2 cellular contexts compared by ENCODE assay signal in genomic region chr3:69091389-69092029, GRCh38.
A peak's percentile ranks its signal among the peaks of the same experiment; 100 is the strongest.
TF ChIP-seq lines count a peak whose summit lies in the region.

No MANE protein-coding gene starts in this region.

TF ChIP-seq in liver, 16 proteins besides CTCF, POLR2A, EP300 and RAD21:
- no peak for TF ChIP-seq SP1 (IDR thresholded peaks at IDR 0.05)
- TF ChIP-seq JUND (IDR thresholded peaks at IDR 0.05): no peak
- TF ChIP-seq HNF4A (conservative IDR thresholded peaks at IDR 0.05): no peak
- TF ChIP-seq GABPA (IDR thresholded peaks at IDR 0.05 in 1 of 2, conservative IDR thresholded peaks at IDR 0.05 in 1 of 2): peak in 1 of 2 donors; percentile 23
- peak; percentile 80 for TF ChIP-seq NR2F2 (IDR thresholded peaks at IDR 0.05)
- TF ChIP-seq, protein P1, sequence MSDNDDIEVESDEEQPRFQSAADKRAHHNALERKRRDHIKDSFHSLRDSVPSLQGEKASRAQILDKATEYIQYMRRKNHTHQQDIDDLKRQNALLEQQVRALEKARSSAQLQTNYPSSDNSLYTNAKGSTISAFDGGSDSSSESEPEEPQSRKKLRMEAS (IDR thresholded peaks at IDR 0.05): no peak
- no peak for TF ChIP-seq RXRA (IDR thresholded peaks at IDR 0.05)

TF ChIP-seq in HepG2, 621 proteins besides CTCF, POLR2A, EP300 and RAD21:
- no peak for TF ChIP-seq ISX (CRISPR knock-in tag; conservative IDR thresholded peaks at IDR 0.05)
- no peak for TF ChIP-seq MLLT10 (CRISPR knock-in tag; IDR thresholded peaks at IDR 0.05)
- TF ChIP-seq, protein P2, sequence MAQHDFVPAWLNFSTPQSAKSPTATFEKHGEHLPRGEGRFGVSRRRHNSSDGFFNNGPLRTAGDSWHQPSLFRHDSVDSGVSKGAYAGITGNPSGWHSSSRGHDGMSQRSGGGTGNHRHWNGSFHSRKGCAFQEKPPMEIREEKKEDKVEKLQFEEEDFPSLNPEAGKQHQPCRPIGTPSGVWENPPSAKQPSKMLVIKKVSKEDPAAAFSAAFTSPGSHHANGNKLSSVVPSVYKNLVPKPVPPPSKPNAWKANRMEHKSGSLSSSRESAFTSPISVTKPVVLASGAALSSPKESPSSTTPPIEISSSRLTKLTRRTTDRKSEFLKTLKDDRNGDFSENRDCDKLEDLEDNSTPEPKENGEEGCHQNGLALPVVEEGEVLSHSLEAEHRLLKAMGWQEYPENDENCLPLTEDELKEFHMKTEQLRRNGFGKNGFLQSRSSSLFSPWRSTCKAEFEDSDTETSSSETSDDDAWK (CRISPR knock-in tag; IDR thresholded peaks at IDR 0.05): no peak
- TF ChIP-seq HDAC1 (CRISPR knock-in tag; IDR thresholded peaks at IDR 0.05): no peak
- TF ChIP-seq TBX3 (IDR thresholded peaks at IDR 0.05; ENCODE audit: borderline replicate concordance): no peak
- no peak for TF ChIP-seq ZBTB1 (CRISPR knock-in tag; IDR thresholded peaks at IDR 0.05; ENCODE audit: borderline replicate concordance)
- TF ChIP-seq CC2D1A (CRISPR knock-in tag; IDR thresholded peaks at IDR 0.05): no peak
- no peak for TF ChIP-seq PATZ1 (CRISPR knock-in tag; IDR thresholded peaks at IDR 0.05)
- no peak for TF ChIP-seq ZNF207 (IDR thresholded peaks at IDR 0.05; ENCODE audit: borderline replicate concordance)
- no peak for TF ChIP-seq HNF4A (CRISPR knock-in tag; IDR thresholded peaks at IDR 0.05)
- TF ChIP-seq MED1 (CRISPR knock-in tag; IDR thresholded peaks at IDR 0.05): no peak
- no peak for TF ChIP-seq YY1 (IDR thresholded peaks at IDR 0.05; ENCODE audit: insufficient read depth, insufficient replicate concordance, low read depth, low read length)
- TF ChIP-seq, protein P3, sequence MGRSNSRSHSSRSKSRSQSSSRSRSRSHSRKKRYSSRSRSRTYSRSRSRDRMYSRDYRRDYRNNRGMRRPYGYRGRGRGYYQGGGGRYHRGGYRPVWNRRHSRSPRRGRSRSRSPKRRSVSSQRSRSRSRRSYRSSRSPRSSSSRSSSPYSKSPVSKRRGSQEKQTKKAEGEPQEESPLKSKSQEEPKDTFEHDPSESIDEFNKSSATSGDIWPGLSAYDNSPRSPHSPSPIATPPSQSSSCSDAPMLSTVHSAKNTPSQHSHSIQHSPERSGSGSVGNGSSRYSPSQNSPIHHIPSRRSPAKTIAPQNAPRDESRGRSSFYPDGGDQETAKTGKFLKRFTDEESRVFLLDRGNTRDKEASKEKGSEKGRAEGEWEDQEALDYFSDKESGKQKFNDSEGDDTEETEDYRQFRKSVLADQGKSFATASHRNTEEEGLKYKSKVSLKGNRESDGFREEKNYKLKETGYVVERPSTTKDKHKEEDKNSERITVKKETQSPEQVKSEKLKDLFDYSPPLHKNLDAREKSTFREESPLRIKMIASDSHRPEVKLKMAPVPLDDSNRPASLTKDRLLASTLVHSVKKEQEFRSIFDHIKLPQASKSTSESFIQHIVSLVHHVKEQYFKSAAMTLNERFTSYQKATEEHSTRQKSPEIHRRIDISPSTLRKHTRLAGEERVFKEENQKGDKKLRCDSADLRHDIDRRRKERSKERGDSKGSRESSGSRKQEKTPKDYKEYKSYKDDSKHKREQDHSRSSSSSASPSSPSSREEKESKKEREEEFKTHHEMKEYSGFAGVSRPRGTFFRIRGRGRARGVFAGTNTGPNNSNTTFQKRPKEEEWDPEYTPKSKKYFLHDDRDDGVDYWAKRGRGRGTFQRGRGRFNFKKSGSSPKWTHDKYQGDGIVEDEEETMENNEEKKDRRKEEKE (IDR thresholded peaks at IDR 0.05): no peak
- TF ChIP-seq, protein P4, sequence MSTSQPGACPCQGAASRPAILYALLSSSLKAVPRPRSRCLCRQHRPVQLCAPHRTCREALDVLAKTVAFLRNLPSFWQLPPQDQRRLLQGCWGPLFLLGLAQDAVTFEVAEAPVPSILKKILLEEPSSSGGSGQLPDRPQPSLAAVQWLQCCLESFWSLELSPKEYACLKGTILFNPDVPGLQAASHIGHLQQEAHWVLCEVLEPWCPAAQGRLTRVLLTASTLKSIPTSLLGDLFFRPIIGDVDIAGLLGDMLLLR (CRISPR knock-in tag; IDR thresholded peaks at IDR 0.05): no peak
